In genomic region chr11:94664336-94664735, GRCh38 we compare ENCODE assay signal across 1 cellular context.
TF ChIP-seq lines count a peak whose summit lies in the region.

No MANE protein-coding gene starts in this region.

TF ChIP-seq in HepG2, 621 proteins besides CTCF, POLR2A, EP300 and RAD21 (continued from another document):
- TF ChIP-seq, protein P1, sequence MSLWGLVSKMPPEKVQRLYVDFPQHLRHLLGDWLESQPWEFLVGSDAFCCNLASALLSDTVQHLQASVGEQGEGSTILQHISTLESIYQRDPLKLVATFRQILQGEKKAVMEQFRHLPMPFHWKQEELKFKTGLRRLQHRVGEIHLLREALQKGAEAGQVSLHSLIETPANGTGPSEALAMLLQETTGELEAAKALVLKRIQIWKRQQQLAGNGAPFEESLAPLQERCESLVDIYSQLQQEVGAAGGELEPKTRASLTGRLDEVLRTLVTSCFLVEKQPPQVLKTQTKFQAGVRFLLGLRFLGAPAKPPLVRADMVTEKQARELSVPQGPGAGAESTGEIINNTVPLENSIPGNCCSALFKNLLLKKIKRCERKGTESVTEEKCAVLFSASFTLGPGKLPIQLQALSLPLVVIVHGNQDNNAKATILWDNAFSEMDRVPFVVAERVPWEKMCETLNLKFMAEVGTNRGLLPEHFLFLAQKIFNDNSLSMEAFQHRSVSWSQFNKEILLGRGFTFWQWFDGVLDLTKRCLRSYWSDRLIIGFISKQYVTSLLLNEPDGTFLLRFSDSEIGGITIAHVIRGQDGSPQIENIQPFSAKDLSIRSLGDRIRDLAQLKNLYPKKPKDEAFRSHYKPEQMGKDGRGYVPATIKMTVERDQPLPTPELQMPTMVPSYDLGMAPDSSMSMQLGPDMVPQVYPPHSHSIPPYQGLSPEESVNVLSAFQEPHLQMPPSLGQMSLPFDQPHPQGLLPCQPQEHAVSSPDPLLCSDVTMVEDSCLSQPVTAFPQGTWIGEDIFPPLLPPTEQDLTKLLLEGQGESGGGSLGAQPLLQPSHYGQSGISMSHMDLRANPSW (CRISPR knock-in tag; IDR thresholded peaks at IDR 0.05; ENCODE audit: borderline replicate concordance), result no peak
- no peak for TF ChIP-seq PBX2 (CRISPR knock-in tag; IDR thresholded peaks at IDR 0.05)
